In genomic region chr4:127251423-127251822, GRCh38 we compare ENCODE assay signal across 12 cellular contexts.
A peak's percentile ranks its signal among the peaks of the same experiment; 100 is the strongest.
DNase-seq lines count a peak whose midpoint lies in the region; ATAC-seq and TF ChIP-seq lines count a peak whose summit lies in the region.
"Had no signal": no experiment of that assay in that cellular context is flagged by ENCODE, and none has a peak within 500 bp of the region (broad histone marks: within the 10 kb centered on the region; RNA-seq: fewer than 3 reads in every experiment).

No MANE protein-coding gene starts in this region.

- intact Hi-C loops in activated CD8-positive, alpha-beta T cell treated with anti-CD3 and anti-CD28 coated beads for 36 hours (cut with micrococcal nuclease) = no loop called here

- no peak overlapping the region for H3K27ac Mint-ChIP-seq in activated CD8-positive, alpha-beta T cell treated with anti-CD3 and anti-CD28 coated beads for 36 hours
- H3K27ac Mint-ChIP-seq: activated B cell treated with CpG ODN at 0.5 μM for 24 hours had no signal

- POLR2A ChIA-PET in activated CD8-positive, alpha-beta T cell treated with anti-CD3 and anti-CD28 coated beads for 36 hours (lab: Charles Lee) = no interaction called here

- no peak overlapping the region for H3K4me3 Mint-ChIP-seq in activated CD8-positive, alpha-beta T cell treated with anti-CD3 and anti-CD28 coated beads for 36 hours
- H3K4me3 Mint-ChIP-seq: activated B cell treated with CpG ODN at 0.5 μM for 24 hours had no signal

- H3K36me3 Mint-ChIP-seq in activated CD8-positive, alpha-beta T cell treated with anti-CD3 and anti-CD28 coated beads for 36 hours (ENCODE audit: low read depth) = no peaks in the 10 kb centered on the region

- TF ChIP-seq CTCF in foreskin keratinocyte (conservative IDR thresholded peaks at IDR 0.05) (no peak), coronary artery (IDR thresholded peaks at IDR 0.05) (no peak)
- no peak for TF ChIP-seq CTCF in activated CD8-positive, alpha-beta T cell treated with anti-CD3 and anti-CD28 coated beads for 36 hours (IDR thresholded peaks at IDR 0.05)

- no peaks in the 10 kb centered on the region for H3K27me3 Mint-ChIP-seq in activated CD8-positive, alpha-beta T cell treated with anti-CD3 and anti-CD28 coated beads for 36 hours
- H3K27me3 Mint-ChIP-seq: activated B cell treated with CpG ODN at 0.5 μM for 24 hours had no signal

- H3K27me3 ChIP-seq in foreskin keratinocyte = no peaks in the 10 kb centered on the region

- H3K27ac ChIP-seq in foreskin keratinocyte (no peak overlapping the region), coronary artery (no peak overlapping the region)

- no peaks in the 10 kb centered on the region for H3K4me1 Mint-ChIP-seq in activated CD8-positive, alpha-beta T cell treated with anti-CD3 and anti-CD28 coated beads for 36 hours (ENCODE audit: low read depth)
- H3K4me1 Mint-ChIP-seq: activated B cell treated with CpG ODN at 0.5 μM for 24 hours had no signal

- CTCF ChIA-PET in activated CD8-positive, alpha-beta T cell treated with anti-CD3 and anti-CD28 coated beads for 36 hours (lab: Charles Lee) = no interaction called here

- ATAC-seq in GM18861 (IDR thresholded peaks at IDR 0.05; ENCODE audit: unreplicated experiment) (peak; percentile 45), HG02981 (IDR thresholded peaks at IDR 0.05; ENCODE audit: unreplicated experiment) (peak; percentile 58), foreskin keratinocyte (peak; percentile 32)
- ATAC-seq in activated CD8-positive, alpha-beta T cell treated with anti-CD3 and anti-CD28 coated beads for 36 hours = no peak

- peaks cover 7% of the 10 kb centered on the region for H3K4me1 ChIP-seq in foreskin keratinocyte

- peaks cover 5% of the 10 kb centered on the region for H3K9me3 Mint-ChIP-seq in activated CD8-positive, alpha-beta T cell treated with anti-CD3 and anti-CD28 coated beads for 36 hours
- H3K9me3 Mint-ChIP-seq: activated B cell treated with CpG ODN at 0.5 μM for 24 hours had no signal

- H3K4me3 ChIP-seq in coronary artery = no peak overlapping the region

- DNase-seq in NCI-H460 (ENCODE audit: extremely low read depth, low read depth) = peak; percentile 6
- DNase-seq in foreskin keratinocyte = peak in 1 of 2 donors; percentile 30
- no peak for DNase-seq in stimulated activated naive CD4-positive, alpha-beta T cell treated with Interleukin-2 at 50 U/mL for 16 hours (lab: John Stamatoyannopoulos, UW)
- DNase-seq in coronary artery (ENCODE audit: low spot score) = no peak
- no peak for DNase-seq in NCI-H774 (lab: John Stamatoyannopoulos, UW)
- DNase-seq in activated CD8-positive, alpha-beta T cell treated with anti-CD3 and anti-CD28 coated beads for 36 hours = no peak
- DNase-seq: activated B cell treated with CpG ODN at 0.5 μM for 24 hours, kidney glomerular epithelial cell, NCI-H69, posterior cingulate gyrus had no signal
